In the genomic region with DNA sequence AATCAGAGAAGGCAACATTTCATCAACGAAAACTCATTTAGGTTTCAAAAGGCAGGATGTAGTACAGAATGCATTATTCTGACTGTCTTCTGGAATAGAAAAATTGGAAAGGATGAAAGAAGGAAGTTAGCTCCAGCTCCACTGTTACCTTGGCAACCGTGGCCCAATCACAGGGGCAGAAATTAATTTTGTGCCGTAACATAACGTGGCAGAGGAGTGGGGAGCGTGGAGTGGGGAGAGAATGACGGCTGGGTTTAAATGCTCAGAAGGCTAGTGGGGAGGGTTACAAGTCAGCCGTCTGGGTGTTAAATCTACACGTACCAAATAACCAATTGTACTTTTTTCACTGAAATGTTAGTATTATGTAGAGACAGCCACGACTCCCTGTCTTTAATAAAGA, we compare ENCODE assay signal across 27 cellular contexts. TPM values are rescaled to one million over a fixed set of nuclear protein-coding genes. Genes with fewer than 3 reads are reported as not detected.
"Had no signal": no experiment of that assay in that cellular context is flagged by ENCODE, and none has a peak within 500 bp of the region (broad histone marks: within the 10 kb centered on the region; RNA-seq: fewer than 3 reads in every experiment).

No MANE protein-coding gene starts in this region.

- H3K27ac Mint-ChIP-seq: activated naive CD8-positive, alpha-beta T cell treated with anti-CD3 and anti-CD28 coated beads, Interleukin-2, amount 50 U/mL, for 24 hours; activated T-cell treated with anti-CD3 and anti-CD28 coated beads, Interleukin-2, amount 50 U/mL, for 72 hours; nephron progenitor cell; stimulated activated naive B cell treated with anti-CD40 and anti-IgM and Interleukin-4, amounts not matched to agents 10 μg/mL and 1 μg/mL and 100 μg/mL, for 72 hours; type B pancreatic cell; WTC11 had no signal

- H3K27ac ChIP-seq: cardiac muscle cell, sigmoid colon, testis, vagina had no signal

- H3K36me3 ChIP-seq: cardiac muscle cell, sigmoid colon had no signal

- DNase-seq: activated gamma-delta T cell; activated naive CD4-positive, alpha-beta T cell treated with anti-CD3 and anti-CD28 coated beads, Interleukin-2, amount 50 U/mL, for 16 hours; activated naive CD8-positive, alpha-beta T cell treated with anti-CD3 and anti-CD28 coated beads, Interleukin-2, amount 50 U/mL, for 24 hours; activated T-cell treated with anti-CD3 and anti-CD28 coated beads, Interleukin-2, amount 50 U/mL, for 72 hours; effector CD8-positive, alpha-beta T cell; glutamatergic neuron; hippocampal formation; left cardiac atrium; mesenchymal stem cell; mucosa of descending colon; nephron progenitor cell; retina; sigmoid colon; stimulated activated CD4-positive, alpha-beta T cell treated with anti-CD3 and anti-CD28 coated beads, Interleukin-2, amount 100 ng/mL, for 48 hours; stimulated activated CD8-positive, alpha-beta memory T cell treated with anti-CD3 and anti-CD28 coated beads, Interleukin-4, amount 100 ng/mL, for 48 hours; stimulated activated naive B cell treated with anti-CD40 and anti-IgM and Interleukin-4, amounts not matched to agents 10 μg/mL and 1 μg/mL and 100 μg/mL, for 72 hours; T-helper 1 cell; testis had no signal

- H3K27me3 ChIP-seq: cardiac muscle cell, sigmoid colon, testis, vagina had no signal

- H3K9me3 ChIP-seq: mucosa of descending colon, testis, vagina had no signal

- H3K4me3 ChIP-seq: cardiac muscle cell, mucosa of descending colon, sigmoid colon, testis, vagina had no signal

- H3K4me3 Mint-ChIP-seq: activated naive CD8-positive, alpha-beta T cell treated with anti-CD3 and anti-CD28 coated beads, Interleukin-2, amount 50 U/mL, for 24 hours; activated T-cell treated with anti-CD3 and anti-CD28 coated beads, Interleukin-2, amount 50 U/mL, for 72 hours; nephron progenitor cell; stimulated activated naive B cell treated with anti-CD40 and anti-IgM and Interleukin-4, amounts not matched to agents 10 μg/mL and 1 μg/mL and 100 μg/mL, for 72 hours; type B pancreatic cell; WTC11 had no signal

- H3K9me3 Mint-ChIP-seq: activated naive CD8-positive, alpha-beta T cell treated with anti-CD3 and anti-CD28 coated beads, Interleukin-2, amount 50 U/mL, for 24 hours; activated T-cell treated with anti-CD3 and anti-CD28 coated beads, Interleukin-2, amount 50 U/mL, for 72 hours; stimulated activated naive B cell treated with anti-CD40 and anti-IgM and Interleukin-4, amounts not matched to agents 10 μg/mL and 1 μg/mL and 100 μg/mL, for 72 hours; type B pancreatic cell had no signal

- H3K4me1 Mint-ChIP-seq: activated naive CD8-positive, alpha-beta T cell treated with anti-CD3 and anti-CD28 coated beads, Interleukin-2, amount 50 U/mL, for 24 hours had no signal

- H3K27me3 Mint-ChIP-seq: stimulated activated naive B cell treated with anti-CD40 and anti-IgM and Interleukin-4, amounts not matched to agents 10 μg/mL and 1 μg/mL and 100 μg/mL, for 72 hours; type B pancreatic cell had no signal

- ATAC-seq: activated naive CD8-positive, alpha-beta T cell treated with anti-CD3 and anti-CD28 coated beads, Interleukin-2, amount 50 U/mL, for 24 hours; activated T-cell treated with anti-CD3 and anti-CD28 coated beads, Interleukin-2, amount 50 U/mL, for 72 hours; esophagus mucosa; left cardiac atrium; mucosa of descending colon; stimulated activated naive B cell treated with anti-CD40 and anti-IgM and Interleukin-4, amounts not matched to agents 10 μg/mL and 1 μg/mL and 100 μg/mL, for 72 hours; WTC11 had no signal

RNA-seq across cellular contexts. Expression of a gene that starts 32.3 kb away (rescaled TPM):
- total RNA-seq: activated CD8-positive, alpha-beta memory T cell treated with anti-CD3 and anti-CD28 coated beads for 36 hours; activated T-cell treated with anti-CD3 and anti-CD28 coated beads, Interleukin-2, amount 50 U/mL, for 72 hours; cardiac muscle cell; chondrocyte; endothelial cell of umbilical vein; esophagus mucosa; left cardiac atrium; posterior vena cava; vagina had no signal
